ENCODE assay signal across 1 cellular context in the genomic region with DNA sequence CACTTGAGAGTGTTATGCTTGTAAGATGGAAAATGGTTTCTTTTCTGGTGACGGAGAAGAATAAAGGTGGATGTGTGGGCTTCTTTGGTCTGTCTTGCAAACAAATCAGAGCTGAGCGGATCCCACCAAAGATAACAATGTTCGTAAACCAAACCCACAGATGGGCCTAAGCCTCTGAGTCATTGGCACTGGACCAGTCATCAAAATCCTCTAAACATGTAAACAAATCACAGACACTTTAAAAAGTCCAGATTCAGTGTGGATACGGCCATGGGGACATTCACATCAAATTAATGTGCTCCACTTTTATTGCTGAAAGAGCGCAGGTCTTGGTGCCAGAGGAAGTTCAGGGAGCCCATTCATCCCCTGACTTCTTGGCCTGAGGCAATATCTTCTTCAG.
TF ChIP-seq lines count a peak whose summit lies in the region.

No MANE protein-coding gene starts in this region.

TF ChIP-seq in IMR-90, 13 proteins besides CTCF, POLR2A, EP300 and RAD21:
- TF ChIP-seq CHD1 (IDR thresholded peaks at IDR 0.05; ENCODE audit: low read depth, low read length) (no peak), RCOR1 (IDR thresholded peaks at IDR 0.05; ENCODE audit: insufficient replicate concordance, low read length) (no peak), MAFK (IDR thresholded peaks at IDR 0.05; ENCODE audit: low read depth, low read length) (no peak), SMC3 (IDR thresholded peaks at IDR 0.05; ENCODE audit: low read depth, low read length) (no peak), FOS (IDR thresholded peaks at IDR 0.05; ENCODE audit: low read depth, low read length) (no peak), BHLHE40 (IDR thresholded peaks at IDR 0.05; ENCODE audit: low read depth, low read length) (no peak), NFE2L2 (IDR thresholded peaks at IDR 0.05; ENCODE audit: low read depth, low read length) (no peak), USF2 (IDR thresholded peaks at IDR 0.05; ENCODE audit: low read depth, low read length) (no peak), MAZ (IDR thresholded peaks at IDR 0.05; ENCODE audit: borderline replicate concordance, low read depth, low read length) (no peak), MXI1 (IDR thresholded peaks at IDR 0.05; ENCODE audit: borderline replicate concordance, low read depth, low read length) (no peak), CEBPB (IDR thresholded peaks at IDR 0.05; ENCODE audit: low read depth, low read length) (no peak), RFX5 (IDR thresholded peaks at IDR 0.05; ENCODE audit: low read depth, low read length) (no peak)
- TF ChIP-seq, protein P1, sequence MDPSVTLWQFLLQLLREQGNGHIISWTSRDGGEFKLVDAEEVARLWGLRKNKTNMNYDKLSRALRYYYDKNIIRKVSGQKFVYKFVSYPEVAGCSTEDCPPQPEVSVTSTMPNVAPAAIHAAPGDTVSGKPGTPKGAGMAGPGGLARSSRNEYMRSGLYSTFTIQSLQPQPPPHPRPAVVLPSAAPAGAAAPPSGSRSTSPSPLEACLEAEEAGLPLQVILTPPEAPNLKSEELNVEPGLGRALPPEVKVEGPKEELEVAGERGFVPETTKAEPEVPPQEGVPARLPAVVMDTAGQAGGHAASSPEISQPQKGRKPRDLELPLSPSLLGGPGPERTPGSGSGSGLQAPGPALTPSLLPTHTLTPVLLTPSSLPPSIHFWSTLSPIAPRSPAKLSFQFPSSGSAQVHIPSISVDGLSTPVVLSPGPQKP (IDR thresholded peaks at IDR 0.05; ENCODE audit: borderline replicate concordance, low read depth, low read length): no peak
